ENCODE assay signal across 22 cellular contexts in genomic region chr7:107471292-107472070, GRCh38. TPM values are rescaled to one million over a fixed set of nuclear protein-coding genes. Genes with fewer than 3 reads are reported as not detected.
DNase-seq lines count a peak whose midpoint lies in the region; ATAC-seq, FAIRE-seq and TF ChIP-seq lines count a peak whose summit lies in the region.
"Had no signal": no experiment of that assay in that cellular context is flagged by ENCODE, and none has a peak within 500 bp of the region (broad histone marks: within the 10 kb centered on the region; RNA-seq: fewer than 3 reads in every experiment).

No MANE protein-coding gene starts in this region.

- in situ Hi-C loops in GM12878 (cut with MboI), result no loop called here

- H3K27ac ChIP-seq in HEK293 (ENCODE audit: extremely low read depth, low read depth, low read length), result no peak overlapping the region
- H3K27ac ChIP-seq in GM12878 (ENCODE audit: control insufficient read depth, insufficient read depth), result no peak overlapping the region
- no peak overlapping the region for H3K27ac ChIP-seq in colonic mucosa
- no peak overlapping the region for H3K27ac ChIP-seq in foreskin keratinocyte
- H3K27ac ChIP-seq: epithelial cell of prostate had no signal

- no peak for ATAC-seq in GM12878
- ATAC-seq in HG03460 (IDR thresholded peaks at IDR 0.05; ENCODE audit: unreplicated experiment), result no peak
- ATAC-seq in foreskin keratinocyte, result no peak
- no peak for ATAC-seq in GM21381 (IDR thresholded peaks at IDR 0.05; ENCODE audit: unreplicated experiment)
- ATAC-seq: CD8-positive, alpha-beta T cell; PC-3 had no signal

- no peaks in the 10 kb centered on the region for H3K27me3 ChIP-seq in GM12878 (replicated peaks in 1 of 2; ENCODE audit: control insufficient read depth in 2 of 2, insufficient read depth in 2 of 2, low read length in 1 of 2)
- no peaks in the 10 kb centered on the region for H3K27me3 ChIP-seq in colonic mucosa
- no peaks in the 10 kb centered on the region for H3K27me3 ChIP-seq in foreskin keratinocyte

- H3K4me1 ChIP-seq in HEK293 (ENCODE audit: control insufficient read depth, insufficient read depth, low read length) (no peaks in the 10 kb centered on the region), GM12878 (ENCODE audit: control insufficient read depth, insufficient read depth, low read length) (no peaks in the 10 kb centered on the region), colonic mucosa (no peaks in the 10 kb centered on the region), foreskin keratinocyte (no peaks in the 10 kb centered on the region)

- H3K4me3 ChIP-seq in HEK293 (ENCODE audit: low read depth, low read length), result no peak overlapping the region
- no peak overlapping the region for H3K4me3 ChIP-seq in GM12878
- no peak overlapping the region for H3K4me3 ChIP-seq in fibroblast of villous mesenchyme (ENCODE audit: low read depth, low read length)
- H3K4me3 ChIP-seq in colonic mucosa, result no peak overlapping the region
- H3K4me3 ChIP-seq: lung had no signal

- TF ChIP-seq POLR2A in GM12878 (IDR thresholded peaks at IDR 0.05; ENCODE audit: low read depth, low read length), result no peak

- SMC1A ChIA-PET in GM12878 (lab: Charles Lee; ENCODE audit: uncharacterized antibody, unreplicated experiment), result interaction anchor here (0.7 to 1.3 kb wide), 5 partner anchors 8 to 134 kb away, joined by 3 to 4 read pairs (median 3); no protein-coding TSS in a partner anchor

- peak; percentile 54 for DNase-seq in Ammon's horn (ENCODE audit: low spot score)
- no peak for DNase-seq in GM12878 (ENCODE audit: low read depth, low spot score)
- no peak for DNase-seq in fibroblast of villous mesenchyme (ENCODE audit: low read depth)
- DNase-seq in colonic mucosa, result no peak
- no peak for DNase-seq in foreskin keratinocyte
- DNase-seq: activated CD4-positive, alpha-beta T cell treated with anti-CD3 and anti-CD28 coated beads, Interleukin-2, amount 50 U/mL, for 1 hour; activated naive CD4-positive, alpha-beta T cell; CD8-positive, alpha-beta T cell; DMS79 treated with DMSO at 0.1 percent for 48 hours; H9; immature natural killer cell; NCI-H1105 treated with DMSO at 0.1 percent for 48 hours; NCI-H69; PC-3; stimulated activated CD4-positive, alpha-beta T cell treated with anti-CD3 and anti-CD28 coated beads, Interleukin-2, amount 100 ng/mL, for 48 hours had no signal

- peak; percentile 31 for FAIRE-seq in GM12878 (lab: Jason Lieb, UNC)

- H3K36me3 ChIP-seq in HEK293 (ENCODE audit: control insufficient read depth in 2 of 2, insufficient read depth in 1 of 2, low read length in 2 of 2), result no peaks in the 10 kb centered on the region
- no peaks in the 10 kb centered on the region; a peak in 1 of 4 replicates for H3K36me3 ChIP-seq in GM12878 (ENCODE audit: control insufficient read depth in 2 of 2, insufficient read depth in 2 of 2, low read length in 1 of 2)
- no peaks in the 10 kb centered on the region for H3K36me3 ChIP-seq in colonic mucosa

- POLR2A ChIA-PET in HEK293 (lab: Yijun Ruan, JAX) (no interaction called here), GM12878 (lab: Charles Lee) (no interaction called here)

- H2AFZ ChIP-seq in GM12878 (ENCODE audit: control insufficient read depth, low read depth, low read length), result no peak overlapping the region

- CTCF ChIA-PET in HEK293 (lab: Yijun Ruan, JAX), result interaction anchor here (0.8 kb wide), 1 partner anchor 325 kb away, joined by 4 read pairs; no protein-coding TSS in a partner anchor
- CTCF ChIA-PET in GM12878 (lab: Yijun Ruan, JAX), result interaction anchor here (1.3 kb wide), 1 partner anchor 401 kb away, joined by 3 read pairs; no protein-coding TSS in a partner anchor

- 74% methylated on average over 3 of the region's 3 CpGs for WGBS in GM12878 (ENCODE audit: insufficient coverage, insufficient replicate concordance, low lambda C conversion rate, missing lambda C conversion rate)

- no peak overlapping the region for H3K4me2 ChIP-seq in GM12878 (ENCODE audit: control insufficient read depth, insufficient read depth)

- no TSS peak for BruUV-seq in GM12878 (replicated peaks; lab: Mats Ljungman, UMichigan)

- TF ChIP-seq EP300 in GM12878 (IDR thresholded peaks at IDR 0.05; ENCODE audit: borderline replicate concordance in 1 of 2, control insufficient read depth in 1 of 2, low read depth in 2 of 2, low read length in 2 of 2), result no peak

- intact Hi-C loops in GM12878 (cut with micrococcal nuclease; ENCODE audit: unreplicated experiment) (no loop called here), colonic mucosa (cut with DNase I) (no loop called here)

- no peaks in the 10 kb centered on the region for H4K20me1 ChIP-seq in GM12878 (ENCODE audit: control insufficient read depth, insufficient read depth)

- H3K9me3 ChIP-seq in HEK293 (ENCODE audit: control insufficient read depth, insufficient read depth, low read depth, low read length) (no peaks in the 10 kb centered on the region), GM12878 (replicated peaks; ENCODE audit: control insufficient read depth, insufficient read depth, low read length) (no peaks in the 10 kb centered on the region), colonic mucosa (no peaks in the 10 kb centered on the region)

- H3K9ac ChIP-seq in GM12878 (ENCODE audit: control insufficient read depth, insufficient read depth, low read length), result no peak overlapping the region
- no peak overlapping the region for H3K9ac ChIP-seq in colonic mucosa (ENCODE audit: low read depth in 2 of 2, low read length in 2 of 2)

- TF ChIP-seq RAD21 in GM12878 (IDR thresholded peaks at IDR 0.05; ENCODE audit: insufficient read depth, low read depth, low read length), result no peak

- RAD21 ChIA-PET in GM12878 (lab: Charles Lee; ENCODE audit: unreplicated experiment), result no interaction called here

- no peak for TF ChIP-seq CTCF in HEK293 (tag by site-specific recombination; IDR thresholded peaks at IDR 0.05)
- no peak for TF ChIP-seq CTCF in GM12878 (IDR thresholded peaks at IDR 0.05 in 2 of 3, conservative IDR thresholded peaks at IDR 0.05 in 1 of 3; ENCODE audit: control insufficient read depth in 2 of 3, extremely low read depth in 1 of 3, insufficient read depth in 1 of 3, low read depth in 3 of 3, low read length in 3 of 3)
- TF ChIP-seq CTCF in fibroblast of villous mesenchyme (IDR thresholded peaks at IDR 0.05; ENCODE audit: insufficient read depth, low read depth, low read length), result peak; percentile 8
- no peak for TF ChIP-seq CTCF in colonic mucosa (IDR thresholded peaks at IDR 0.05)
- TF ChIP-seq CTCF in foreskin keratinocyte (conservative IDR thresholded peaks at IDR 0.05), result no peak

- no peaks in the 10 kb centered on the region for H3K79me2 ChIP-seq in GM12878 (ENCODE audit: control insufficient read depth, insufficient read depth, low read length)

TF ChIP-seq in HEK293, 187 proteins besides CTCF, POLR2A, EP300 and RAD21:
- no peak for TF ChIP-seq ZBTB17 (tag by site-specific recombination; IDR thresholded peaks at IDR 0.05)
- 0 out of 2 replicates have a peak, but pooled peaks have one; percentile 4 for TF ChIP-seq PRDM6 (tag by site-specific recombination; IDR thresholded peaks at IDR 0.05)

TF ChIP-seq in GM12878, 131 proteins besides CTCF, POLR2A, EP300 and RAD21 (continues in another document):
- no peak for TF ChIP-seq ZNF207 (IDR thresholded peaks at IDR 0.05; ENCODE audit: borderline replicate concordance)
- TF ChIP-seq FOXM1 (IDR thresholded peaks at IDR 0.05; ENCODE audit: low read depth, low read length), result no peak
- TF ChIP-seq CBX3 (IDR thresholded peaks at IDR 0.05; ENCODE audit: borderline replicate concordance, low read depth), result no peak
- TF ChIP-seq ZNF274 (IDR thresholded peaks at IDR 0.05; ENCODE audit: insufficient read depth, insufficient read length), result no peak

RNA-seq across cellular contexts. Expression of gene GPR22, which starts 1.6 kb away (rescaled TPM):
- total RNA-seq in GM12878 (2013; cell fraction: nucleolus; rRNA removed), result not detected in 2 replicates
- not detected in 2 replicates for total RNA-seq in GM12878 (2014; rRNA removed)
- not detected in 2 replicates for total RNA-seq in GM12878 (2014; rRNA removed; fragmentation: Illumina TruSeq; extraction: Trizol)
- not detected in 2 replicates for total RNA-seq in GM12878 (2021)
- not detected for polyA plus RNA-seq in GM12878 (2011; ENCODE audit: low read depth)
- polyA plus RNA-seq in GM12878 (2011; rRNA removed), result not detected in 2 replicates
- polyA plus RNA-seq in GM12878 (2011; cell fraction: cytosol; rRNA removed), result not detected in 2 replicates
- not detected in 2 replicates for polyA plus RNA-seq in GM12878 (2011; cell fraction: nucleus; rRNA removed)
- polyA plus RNA-seq in GM12878 (2012), result not detected in 2 replicates
- not detected in 2 replicates for polyA plus RNA-seq in GM12878 (2014; fragmentation: Illumina TruSeq; extraction: Trizol)
- under 1 TPM; 0.11 to 0.71 TPM for polyA plus RNA-seq in GM12878 (2014; fragmentation: Nextera tagmentation; extraction: Ambion mirVana)
- polyA plus RNA-seq in GM12878 (2014; rRNA removed), result not detected in 2 replicates
- polyA plus RNA-seq in GM12878 (2016; fragmentation: Nextera tagmentation; extraction: Ambion mirVana), result under 1 TPM; 0.44 to 0.50 TPM
- not detected in 2 replicates for polyA minus RNA-seq in GM12878 (2011; rRNA and poly(A)+ RNA removed)
- not detected in 2 replicates for polyA minus RNA-seq in GM12878 (2011; cell fraction: cytosol; rRNA and poly(A)+ RNA removed)
- not detected in 2 replicates for polyA minus RNA-seq in GM12878 (2011; cell fraction: nucleus; rRNA and poly(A)+ RNA removed)
- under 0.01 TPM in 1 of 2 replicates, not detected in the other for total RNA-seq in fibroblast of villous mesenchyme
- under 1 TPM in 1 of 2 donors, not detected in 1; 0.13 TPM for total RNA-seq in colonic mucosa
- not detected in 2 replicates for total RNA-seq in foreskin keratinocyte
- not detected in 2 replicates for polyA plus RNA-seq in foreskin keratinocyte
- total RNA-seq: CD8-positive, alpha-beta T cell; H9; lung; osteoblast; PC-3 had no signal
- polyA plus RNA-seq: AG04450, lung had no signal
